Comparison of ENCODE assay signal across 5 cellular contexts in genomic region chr10:115909962-115910361, GRCh38.
"Had no signal": no experiment of that assay in that cellular context is flagged by ENCODE, and none has a peak within 500 bp of the region (broad histone marks: within the 10 kb centered on the region; RNA-seq: fewer than 3 reads in every experiment).

No MANE protein-coding gene starts in this region.

- H3K27ac Mint-ChIP-seq: GM23338 had no signal

- DNase-seq: H9, HCEC 1CT, IMR-90 had no signal

- H2AFZ ChIP-seq: GM23338 had no signal

- H3K9me3 Mint-ChIP-seq: H9 had no signal

- H3K4me3 ChIP-seq: GM23338, K562 had no signal

- H3K4me1 Mint-ChIP-seq: H9 had no signal

- H3K4me3 Mint-ChIP-seq: GM23338, H9 had no signal

- ATAC-seq: GM23338, K562 had no signal

- H3K4me2 ChIP-seq: GM23338 had no signal
